In the genomic region with DNA sequence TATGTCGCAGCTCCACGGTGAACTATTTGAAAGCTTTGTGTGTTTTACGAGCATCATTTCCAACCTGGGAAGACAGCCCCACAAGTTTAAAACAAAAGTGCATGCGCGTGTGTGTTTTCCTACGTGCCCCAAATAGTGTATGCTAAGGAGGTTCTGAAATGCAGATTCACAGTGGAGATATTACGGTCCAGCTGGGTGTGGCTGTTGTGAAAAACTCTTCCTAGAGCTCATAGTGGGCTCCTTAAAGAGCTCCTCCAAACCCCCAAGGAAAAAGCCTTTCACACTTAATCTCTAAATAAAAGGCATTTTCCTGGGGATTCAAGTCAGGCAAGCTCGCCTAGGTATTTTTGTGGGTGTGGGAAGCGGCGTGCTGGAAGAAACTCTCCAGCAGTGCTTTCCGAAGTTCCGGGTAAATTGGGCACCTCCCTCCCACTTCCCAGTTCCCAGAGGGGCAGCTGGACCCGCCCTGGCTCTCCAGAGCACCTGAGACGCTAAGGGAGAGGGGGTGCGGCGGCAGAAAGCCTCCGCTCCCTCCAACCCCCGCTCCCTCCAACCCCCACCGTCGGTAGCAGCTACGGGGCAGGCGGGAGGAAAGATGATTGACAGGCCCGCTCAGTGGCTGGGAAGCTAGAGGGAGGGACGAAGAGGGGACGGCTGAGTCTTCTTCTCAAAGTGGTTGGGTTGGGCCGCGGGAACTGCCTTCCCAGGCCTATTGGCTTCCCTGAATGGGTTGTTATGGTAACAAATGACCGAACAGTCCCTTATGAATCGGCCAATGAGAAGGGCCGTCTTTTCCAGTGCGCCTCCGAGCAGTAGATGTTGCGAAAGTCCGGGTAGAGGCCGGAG, we compare ENCODE assay signal across 1 cellular context.
TF ChIP-seq lines count a peak whose summit lies in the region.

No MANE protein-coding gene starts in this region.

TF ChIP-seq in HepG2, 621 proteins besides CTCF, POLR2A, EP300 and RAD21 (continued from another document and continues in another):
- TF ChIP-seq, protein P1, sequence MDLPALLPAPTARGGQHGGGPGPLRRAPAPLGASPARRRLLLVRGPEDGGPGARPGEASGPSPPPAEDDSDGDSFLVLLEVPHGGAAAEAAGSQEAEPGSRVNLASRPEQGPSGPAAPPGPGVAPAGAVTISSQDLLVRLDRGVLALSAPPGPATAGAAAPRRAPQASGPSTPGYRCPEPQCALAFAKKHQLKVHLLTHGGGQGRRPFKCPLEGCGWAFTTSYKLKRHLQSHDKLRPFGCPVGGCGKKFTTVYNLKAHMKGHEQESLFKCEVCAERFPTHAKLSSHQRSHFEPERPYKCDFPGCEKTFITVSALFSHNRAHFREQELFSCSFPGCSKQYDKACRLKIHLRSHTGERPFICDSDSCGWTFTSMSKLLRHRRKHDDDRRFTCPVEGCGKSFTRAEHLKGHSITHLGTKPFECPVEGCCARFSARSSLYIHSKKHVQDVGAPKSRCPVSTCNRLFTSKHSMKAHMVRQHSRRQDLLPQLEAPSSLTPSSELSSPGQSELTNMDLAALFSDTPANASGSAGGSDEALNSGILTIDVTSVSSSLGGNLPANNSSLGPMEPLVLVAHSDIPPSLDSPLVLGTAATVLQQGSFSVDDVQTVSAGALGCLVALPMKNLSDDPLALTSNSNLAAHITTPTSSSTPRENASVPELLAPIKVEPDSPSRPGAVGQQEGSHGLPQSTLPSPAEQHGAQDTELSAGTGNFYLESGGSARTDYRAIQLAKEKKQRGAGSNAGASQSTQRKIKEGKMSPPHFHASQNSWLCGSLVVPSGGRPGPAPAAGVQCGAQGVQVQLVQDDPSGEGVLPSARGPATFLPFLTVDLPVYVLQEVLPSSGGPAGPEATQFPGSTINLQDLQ (CRISPR knock-in tag; IDR thresholded peaks at IDR 0.05): no peak
- TF ChIP-seq ZFP36L1 (CRISPR knock-in tag; IDR thresholded peaks at IDR 0.05) (peak; percentile 30; the same call in 1 of the 2 replicates), PCBP1 (IDR thresholded peaks at IDR 0.05; ENCODE audit: borderline replicate concordance, low read depth, low read length) (no peak), ZNF674 (CRISPR knock-in tag; IDR thresholded peaks at IDR 0.05; ENCODE audit: low read depth) (no peak), TRIM24 (CRISPR knock-in tag; IDR thresholded peaks at IDR 0.05) (no peak), SALL1 (CRISPR knock-in tag; IDR thresholded peaks at IDR 0.05) (peak; percentile 52; the same call in 1 of the 2 replicates), ZFP82 (CRISPR knock-in tag; IDR thresholded peaks at IDR 0.05; ENCODE audit: borderline replicate concordance) (no peak; the same call in 1 of the 2 replicates), WIZ (CRISPR knock-in tag; IDR thresholded peaks at IDR 0.05) (no peak), TARDBP (CRISPR knock-in tag; IDR thresholded peaks at IDR 0.05) (0 out of 2 replicates have a peak, but pooled peaks have one; percentile 27), FOXJ3 (CRISPR knock-in tag; IDR thresholded peaks at IDR 0.05; ENCODE audit: borderline replicate concordance) (peak; percentile 53; the same call in 1 of the 2 replicates), ZNF484 (CRISPR knock-in tag; IDR thresholded peaks at IDR 0.05; ENCODE audit: borderline replicate concordance, low read depth) (no peak), ZNF547 (CRISPR knock-in tag; IDR thresholded peaks at IDR 0.05) (no peak), SIN3B (IDR thresholded peaks at IDR 0.05; ENCODE audit: low read length) (no peak), KLF13 (CRISPR knock-in tag; IDR thresholded peaks at IDR 0.05) (no peak), PHF20 (CRISPR knock-in tag; IDR thresholded peaks at IDR 0.05) (0 out of 2 replicates have a peak, but pooled peaks have one; percentile 19), XBP1 (CRISPR knock-in tag; IDR thresholded peaks at IDR 0.05) (no peak), NR2F6 (IDR thresholded peaks at IDR 0.05) (0 out of 2 replicates have a peak, but pooled peaks have one; percentile 8), NR2F6 (CRISPR knock-in tag; IDR thresholded peaks at IDR 0.05) (no peak), ATF7-NPFF (CRISPR knock-in tag; IDR thresholded peaks at IDR 0.05; ENCODE audit: low read depth) (no peak), HES4 (CRISPR knock-in tag; IDR thresholded peaks at IDR 0.05; ENCODE audit: borderline replicate concordance) (no peak), HDAC1 (CRISPR knock-in tag; IDR thresholded peaks at IDR 0.05) (peak; percentile 14; the same call in 1 of the 2 replicates), RFX3 (CRISPR knock-in tag; IDR thresholded peaks at IDR 0.05) (peak; percentile 82), ZFAT (CRISPR knock-in tag; conservative IDR thresholded peaks at IDR 0.05) (no peak), NFE2 (CRISPR knock-in tag; IDR thresholded peaks at IDR 0.05) (no peak), ZNF543 (CRISPR knock-in tag; IDR thresholded peaks at IDR 0.05) (peak; percentile 37; the same call in 1 of the 2 replicates), U2AF2 (IDR thresholded peaks at IDR 0.05; ENCODE audit: low read depth, low read length) (no peak), ZMYM4 (CRISPR knock-in tag; IDR thresholded peaks at IDR 0.05) (peak; percentile 84), MBNL3 (CRISPR knock-in tag; conservative IDR thresholded peaks at IDR 0.05) (no peak), BHLHE40 (IDR thresholded peaks at IDR 0.05; ENCODE audit: low read length) (no peak), ELF3 (CRISPR knock-in tag; IDR thresholded peaks at IDR 0.05) (peak; percentile 71), MAZ (IDR thresholded peaks at IDR 0.05; ENCODE audit: borderline replicate concordance, low read depth, low read length) (peak; percentile 99), MAZ (CRISPR knock-in tag; IDR thresholded peaks at IDR 0.05; ENCODE audit: low read depth) (peak; percentile 65), ZNF234 (CRISPR knock-in tag; conservative IDR thresholded peaks at IDR 0.05) (no peak), BRD4 (CRISPR knock-in tag; IDR thresholded peaks at IDR 0.05) (no peak), POLR2G (IDR thresholded peaks at IDR 0.05; ENCODE audit: low read depth, low read length) (no peak), ZBTB7B (CRISPR knock-in tag; IDR thresholded peaks at IDR 0.05) (no peak), CHCHD3 (CRISPR knock-in tag; IDR thresholded peaks at IDR 0.05) (no peak), RBM39 (IDR thresholded peaks at IDR 0.05; ENCODE audit: low read depth, low read length, poor library complexity, severe bottlenecking) (no peak), POLR2AphosphoS5 (IDR thresholded peaks at IDR 0.05; ENCODE audit: low read depth, low read length) (peak; percentile 83), GATAD1 (CRISPR knock-in tag; IDR thresholded peaks at IDR 0.05) (peak; percentile 13; the same call in 1 of the 2 replicates), SATB2 (CRISPR knock-in tag; IDR thresholded peaks at IDR 0.05) (no peak), ZEB1 (IDR thresholded peaks at IDR 0.05; ENCODE audit: insufficient replicate concordance, low read depth) (no peak), NFIB (CRISPR knock-in tag; IDR thresholded peaks at IDR 0.05; ENCODE audit: borderline replicate concordance) (no peak), ZNF17 (CRISPR knock-in tag; IDR thresholded peaks at IDR 0.05) (no peak), TEAD2 (CRISPR knock-in tag; IDR thresholded peaks at IDR 0.05) (no peak), ZC3H4 (CRISPR knock-in tag; IDR thresholded peaks at IDR 0.05; ENCODE audit: borderline replicate concordance) (no peak), ADNP (CRISPR knock-in tag; IDR thresholded peaks at IDR 0.05) (no peak)
- TF ChIP-seq, protein P2, sequence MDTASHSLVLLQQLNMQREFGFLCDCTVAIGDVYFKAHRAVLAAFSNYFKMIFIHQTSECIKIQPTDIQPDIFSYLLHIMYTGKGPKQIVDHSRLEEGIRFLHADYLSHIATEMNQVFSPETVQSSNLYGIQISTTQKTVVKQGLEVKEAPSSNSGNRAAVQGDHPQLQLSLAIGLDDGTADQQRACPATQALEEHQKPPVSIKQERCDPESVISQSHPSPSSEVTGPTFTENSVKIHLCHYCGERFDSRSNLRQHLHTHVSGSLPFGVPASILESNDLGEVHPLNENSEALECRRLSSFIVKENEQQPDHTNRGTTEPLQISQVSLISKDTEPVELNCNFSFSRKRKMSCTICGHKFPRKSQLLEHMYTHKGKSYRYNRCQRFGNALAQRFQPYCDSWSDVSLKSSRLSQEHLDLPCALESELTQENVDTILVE (CRISPR knock-in tag; IDR thresholded peaks at IDR 0.05): peak; percentile 51; the same call in 1 of the 2 replicates
- TF ChIP-seq, protein P3, sequence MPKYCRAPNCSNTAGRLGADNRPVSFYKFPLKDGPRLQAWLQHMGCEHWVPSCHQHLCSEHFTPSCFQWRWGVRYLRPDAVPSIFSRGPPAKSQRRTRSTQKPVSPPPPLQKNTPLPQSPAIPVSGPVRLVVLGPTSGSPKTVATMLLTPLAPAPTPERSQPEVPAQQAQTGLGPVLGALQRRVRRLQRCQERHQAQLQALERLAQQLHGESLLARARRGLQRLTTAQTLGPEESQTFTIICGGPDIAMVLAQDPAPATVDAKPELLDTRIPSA (CRISPR knock-in tag; IDR thresholded peaks at IDR 0.05; ENCODE audit: borderline replicate concordance): no peak
- TF ChIP-seq, protein P4, sequence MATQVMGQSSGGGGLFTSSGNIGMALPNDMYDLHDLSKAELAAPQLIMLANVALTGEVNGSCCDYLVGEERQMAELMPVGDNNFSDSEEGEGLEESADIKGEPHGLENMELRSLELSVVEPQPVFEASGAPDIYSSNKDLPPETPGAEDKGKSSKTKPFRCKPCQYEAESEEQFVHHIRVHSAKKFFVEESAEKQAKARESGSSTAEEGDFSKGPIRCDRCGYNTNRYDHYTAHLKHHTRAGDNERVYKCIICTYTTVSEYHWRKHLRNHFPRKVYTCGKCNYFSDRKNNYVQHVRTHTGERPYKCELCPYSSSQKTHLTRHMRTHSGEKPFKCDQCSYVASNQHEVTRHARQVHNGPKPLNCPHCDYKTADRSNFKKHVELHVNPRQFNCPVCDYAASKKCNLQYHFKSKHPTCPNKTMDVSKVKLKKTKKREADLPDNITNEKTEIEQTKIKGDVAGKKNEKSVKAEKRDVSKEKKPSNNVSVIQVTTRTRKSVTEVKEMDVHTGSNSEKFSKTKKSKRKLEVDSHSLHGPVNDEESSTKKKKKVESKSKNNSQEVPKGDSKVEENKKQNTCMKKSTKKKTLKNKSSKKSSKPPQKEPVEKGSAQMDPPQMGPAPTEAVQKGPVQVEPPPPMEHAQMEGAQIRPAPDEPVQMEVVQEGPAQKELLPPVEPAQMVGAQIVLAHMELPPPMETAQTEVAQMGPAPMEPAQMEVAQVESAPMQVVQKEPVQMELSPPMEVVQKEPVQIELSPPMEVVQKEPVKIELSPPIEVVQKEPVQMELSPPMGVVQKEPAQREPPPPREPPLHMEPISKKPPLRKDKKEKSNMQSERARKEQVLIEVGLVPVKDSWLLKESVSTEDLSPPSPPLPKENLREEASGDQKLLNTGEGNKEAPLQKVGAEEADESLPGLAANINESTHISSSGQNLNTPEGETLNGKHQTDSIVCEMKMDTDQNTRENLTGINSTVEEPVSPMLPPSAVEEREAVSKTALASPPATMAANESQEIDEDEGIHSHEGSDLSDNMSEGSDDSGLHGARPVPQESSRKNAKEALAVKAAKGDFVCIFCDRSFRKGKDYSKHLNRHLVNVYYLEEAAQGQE (IDR thresholded peaks at IDR 0.05; ENCODE audit: borderline replicate concordance in 1 of 2, low read depth in 1 of 2, low read length in 2 of 2): peak in 1 of 2 experiments; percentile 18; a peak in 1 of 4 replicates
- TF ChIP-seq, protein P5, sequence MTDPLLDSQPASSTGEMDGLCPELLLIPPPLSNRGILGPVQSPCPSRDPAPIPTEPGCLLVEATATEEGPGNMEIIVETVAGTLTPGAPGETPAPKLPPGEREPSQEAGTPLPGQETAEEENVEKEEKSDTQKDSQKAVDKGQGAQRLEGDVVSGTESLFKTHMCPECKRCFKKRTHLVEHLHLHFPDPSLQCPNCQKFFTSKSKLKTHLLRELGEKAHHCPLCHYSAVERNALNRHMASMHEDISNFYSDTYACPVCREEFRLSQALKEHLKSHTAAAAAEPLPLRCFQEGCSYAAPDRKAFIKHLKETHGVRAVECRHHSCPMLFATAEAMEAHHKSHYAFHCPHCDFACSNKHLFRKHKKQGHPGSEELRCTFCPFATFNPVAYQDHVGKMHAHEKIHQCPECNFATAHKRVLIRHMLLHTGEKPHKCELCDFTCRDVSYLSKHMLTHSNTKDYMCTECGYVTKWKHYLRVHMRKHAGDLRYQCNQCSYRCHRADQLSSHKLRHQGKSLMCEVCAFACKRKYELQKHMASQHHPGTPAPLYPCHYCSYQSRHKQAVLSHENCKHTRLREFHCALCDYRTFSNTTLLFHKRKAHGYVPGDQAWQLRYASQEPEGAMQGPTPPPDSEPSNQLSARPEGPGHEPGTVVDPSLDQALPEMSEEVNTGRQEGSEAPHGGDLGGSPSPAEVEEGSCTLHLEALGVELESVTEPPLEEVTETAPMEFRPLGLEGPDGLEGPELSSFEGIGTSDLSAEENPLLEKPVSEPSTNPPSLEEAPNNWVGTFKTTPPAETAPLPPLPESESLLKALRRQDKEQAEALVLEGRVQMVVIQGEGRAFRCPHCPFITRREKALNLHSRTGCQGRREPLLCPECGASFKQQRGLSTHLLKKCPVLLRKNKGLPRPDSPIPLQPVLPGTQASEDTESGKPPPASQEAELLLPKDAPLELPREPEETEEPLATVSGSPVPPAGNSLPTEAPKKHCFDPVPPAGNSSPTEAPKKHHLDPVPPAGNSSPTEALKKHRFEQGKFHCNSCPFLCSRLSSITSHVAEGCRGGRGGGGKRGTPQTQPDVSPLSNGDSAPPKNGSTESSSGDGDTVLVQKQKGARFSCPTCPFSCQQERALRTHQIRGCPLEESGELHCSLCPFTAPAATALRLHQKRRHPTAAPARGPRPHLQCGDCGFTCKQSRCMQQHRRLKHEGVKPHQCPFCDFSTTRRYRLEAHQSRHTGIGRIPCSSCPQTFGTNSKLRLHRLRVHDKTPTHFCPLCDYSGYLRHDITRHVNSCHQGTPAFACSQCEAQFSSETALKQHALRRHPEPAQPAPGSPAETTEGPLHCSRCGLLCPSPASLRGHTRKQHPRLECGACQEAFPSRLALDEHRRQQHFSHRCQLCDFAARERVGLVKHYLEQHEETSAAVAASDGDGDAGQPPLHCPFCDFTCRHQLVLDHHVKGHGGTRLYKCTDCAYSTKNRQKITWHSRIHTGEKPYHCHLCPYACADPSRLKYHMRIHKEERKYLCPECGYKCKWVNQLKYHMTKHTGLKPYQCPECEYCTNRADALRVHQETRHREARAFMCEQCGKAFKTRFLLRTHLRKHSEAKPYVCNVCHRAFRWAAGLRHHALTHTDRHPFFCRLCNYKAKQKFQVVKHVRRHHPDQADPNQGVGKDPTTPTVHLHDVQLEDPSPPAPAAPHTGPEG (CRISPR knock-in tag; IDR thresholded peaks at IDR 0.05): no peak
- TF ChIP-seq, protein P6, sequence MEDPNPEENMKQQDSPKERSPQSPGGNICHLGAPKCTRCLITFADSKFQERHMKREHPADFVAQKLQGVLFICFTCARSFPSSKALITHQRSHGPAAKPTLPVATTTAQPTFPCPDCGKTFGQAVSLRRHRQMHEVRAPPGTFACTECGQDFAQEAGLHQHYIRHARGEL (CRISPR knock-in tag; IDR thresholded peaks at IDR 0.05): no peak
- TF ChIP-seq, protein P7, sequence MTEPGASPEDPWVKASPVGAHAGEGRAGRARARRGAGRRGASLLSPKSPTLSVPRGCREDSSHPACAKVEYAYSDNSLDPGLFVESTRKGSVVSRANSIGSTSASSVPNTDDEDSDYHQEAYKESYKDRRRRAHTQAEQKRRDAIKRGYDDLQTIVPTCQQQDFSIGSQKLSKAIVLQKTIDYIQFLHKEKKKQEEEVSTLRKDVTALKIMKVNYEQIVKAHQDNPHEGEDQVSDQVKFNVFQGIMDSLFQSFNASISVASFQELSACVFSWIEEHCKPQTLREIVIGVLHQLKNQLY (CRISPR knock-in tag; IDR thresholded peaks at IDR 0.05): no peak; the same call in 1 of the 2 replicates
